25 cellular contexts compared by ENCODE assay signal in genomic region chr9:135016876-135017275, GRCh38.
"Had no signal": no experiment of that assay in that cellular context is flagged by ENCODE, and none has a peak within 500 bp of the region (broad histone marks: within the 10 kb centered on the region; RNA-seq: fewer than 3 reads in every experiment).

No MANE protein-coding gene starts in this region.

- H3K36me3 ChIP-seq: left lung, lower lobe of right lung, neutrophil, ovary, right atrium auricular region, sigmoid colon, spleen, suprapubic skin, thoracic aorta, tibial artery, uterus had no signal

- H3K27ac ChIP-seq: left lung, lower lobe of right lung, neutrophil, ovary, right atrium auricular region, sigmoid colon, spleen, suprapubic skin, thoracic aorta, tibial artery, uterus had no signal

- H3K4me1 Mint-ChIP-seq: neural crest cell had no signal

- H3K27me3 Mint-ChIP-seq: stimulated activated naive CD8-positive, alpha-beta T cell treated with anti-CD3 and anti-CD28 coated beads, Interleukin-15, Interleukin-2, amounts not matched to agents 100 ng/mL and 50 ng/mL, for 24 hours had no signal

- H3K9me3 ChIP-seq: left lung, lower lobe of right lung, neutrophil, ovary, right atrium auricular region, sigmoid colon, spleen, suprapubic skin, thoracic aorta, tibial artery, uterus had no signal

- DNase-seq: hippocampal formation; left colon; left lung; lower lobe of right lung; mesenchymal stem cell; naive B cell; occipital lobe; ovary; sigmoid colon; small intestine; spleen; stimulated activated CD4-positive, alpha-beta T cell treated with anti-CD3 and anti-CD28 coated beads, Interleukin-4, amount 100 ng/mL, for 24 hours; stimulated activated naive CD4-positive, alpha-beta T cell; tibial artery; trophoblast cell; uterus had no signal

- H3K4me1 ChIP-seq: left lung, lower lobe of right lung, right atrium auricular region, sigmoid colon, spleen, tibial artery, uterus had no signal

- H3K9me3 Mint-ChIP-seq: naive B cell; nephron; neural crest cell; stimulated activated effector memory CD8-positive, alpha-beta T cell treated with anti-CD3 and anti-CD28 coated beads, Interleukin-12 subunit alpha, Interleukin-12 subunit beta, amount 100 ng/mL, for 72 hours; stimulated activated naive CD8-positive, alpha-beta T cell treated with anti-CD3 and anti-CD28 coated beads, Interleukin-15, Interleukin-2, amounts not matched to agents 100 ng/mL and 50 ng/mL, for 24 hours had no signal

- H3K27ac Mint-ChIP-seq: naive B cell; nephron; stimulated activated effector memory CD8-positive, alpha-beta T cell treated with anti-CD3 and anti-CD28 coated beads, Interleukin-12 subunit alpha, Interleukin-12 subunit beta, amount 100 ng/mL, for 72 hours; stimulated activated naive CD8-positive, alpha-beta T cell treated with anti-CD3 and anti-CD28 coated beads, Interleukin-15, Interleukin-2, amounts not matched to agents 100 ng/mL and 50 ng/mL, for 24 hours had no signal

- H3K4me3 ChIP-seq: left lung, lower lobe of right lung, ovary, right atrium auricular region, sigmoid colon, spleen, suprapubic skin, thoracic aorta, tibial artery, uterus had no signal

- H3K36me3 Mint-ChIP-seq: naive B cell; stimulated activated effector memory CD8-positive, alpha-beta T cell treated with anti-CD3 and anti-CD28 coated beads, Interleukin-12 subunit alpha, Interleukin-12 subunit beta, amount 100 ng/mL, for 72 hours had no signal

- ATAC-seq: left colon; left lung; lower lobe of right lung; stimulated activated effector memory CD8-positive, alpha-beta T cell treated with anti-CD3 and anti-CD28 coated beads, Interleukin-12 subunit alpha, Interleukin-12 subunit beta, amount 100 ng/mL, for 72 hours had no signal

- H3K27me3 ChIP-seq: ovary, right atrium auricular region, uterus had no signal

- H3K4me3 Mint-ChIP-seq: naive B cell; nephron; neural crest cell; stimulated activated effector memory CD8-positive, alpha-beta T cell treated with anti-CD3 and anti-CD28 coated beads, Interleukin-12 subunit alpha, Interleukin-12 subunit beta, amount 100 ng/mL, for 72 hours; stimulated activated naive CD8-positive, alpha-beta T cell treated with anti-CD3 and anti-CD28 coated beads, Interleukin-15, Interleukin-2, amounts not matched to agents 100 ng/mL and 50 ng/mL, for 24 hours had no signal

- FAIRE-seq: keratinocyte, small intestine had no signal
